Comparison of ENCODE assay signal across 13 cellular contexts in the genomic region with DNA sequence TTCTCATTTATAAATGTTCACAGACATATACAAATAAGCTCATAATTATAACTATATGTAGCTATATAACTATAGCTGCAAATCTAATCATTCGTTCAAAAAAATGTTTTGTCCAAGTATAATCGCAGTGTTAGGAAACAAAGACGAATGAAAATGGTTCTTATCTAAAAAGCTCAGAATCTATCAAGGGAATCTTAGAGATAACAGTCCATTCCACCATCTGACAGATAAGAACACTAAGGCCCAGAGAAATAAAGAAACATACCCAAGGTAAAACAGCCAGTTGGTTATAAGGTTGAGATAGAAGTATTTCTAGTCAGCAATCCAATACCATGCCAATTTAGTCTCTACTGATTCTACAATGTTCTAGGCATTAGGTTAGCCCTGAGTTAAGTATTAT. TPM values are rescaled to one million over a fixed set of nuclear protein-coding genes. Genes with fewer than 3 reads are reported as not detected.
DNase-seq lines count a peak whose midpoint lies in the region; ATAC-seq, FAIRE-seq and TF ChIP-seq lines count a peak whose summit lies in the region.
"Had no signal": no experiment of that assay in that cellular context is flagged by ENCODE, and none has a peak within 500 bp of the region (broad histone marks: within the 10 kb centered on the region; RNA-seq: fewer than 3 reads in every experiment).

No MANE protein-coding gene starts in this region.

- no peak for ATAC-seq in left cardiac atrium
- no peak for ATAC-seq in psoas muscle
- ATAC-seq in HG02973 (IDR thresholded peaks at IDR 0.05; ENCODE audit: unreplicated experiment): no peak

- H3K27me3 Mint-ChIP-seq in astrocyte (ENCODE audit: low read depth, unreplicated experiment): no peaks in the 10 kb centered on the region
- H3K27me3 Mint-ChIP-seq: CD8-positive, alpha-beta memory T cell had no signal

- TF ChIP-seq CTCF in left ventricle myocardium inferior (IDR thresholded peaks at IDR 0.05; ENCODE audit: borderline replicate concordance) (no peak), astrocyte (IDR thresholded peaks at IDR 0.05; ENCODE audit: insufficient read depth, low read depth, low read length) (no peak), psoas muscle (IDR thresholded peaks at IDR 0.05) (no peak), sigmoid colon (IDR thresholded peaks at IDR 0.05) (no peak)

- no peak overlapping the region for H2AFZ ChIP-seq in astrocyte (ENCODE audit: low read depth, low read length)

- no peak for TF ChIP-seq EP300 in sigmoid colon (IDR thresholded peaks at IDR 0.05)

- no peaks in the 10 kb centered on the region for H3K36me3 ChIP-seq in left ventricle myocardium inferior
- H3K36me3 ChIP-seq in astrocyte (ENCODE audit: insufficient read depth, low read length): no peaks in the 10 kb centered on the region
- no peaks in the 10 kb centered on the region for H3K36me3 ChIP-seq in psoas muscle (ENCODE audit: insufficient read depth in 1 of 2, low read depth in 1 of 2)
- no peaks in the 10 kb centered on the region for H3K36me3 ChIP-seq in sigmoid colon

- H3K36me3 Mint-ChIP-seq in astrocyte (ENCODE audit: low read depth, unreplicated experiment): peaks cover 5% of the 10 kb centered on the region

- peaks cover 26% of the 10 kb centered on the region for H3K4me1 Mint-ChIP-seq in astrocyte (ENCODE audit: low read depth, unreplicated experiment)

- no peak overlapping the region for H3K9ac ChIP-seq in astrocyte (ENCODE audit: low read length)

- intact Hi-C loops in left ventricle myocardium inferior (cut with micrococcal nuclease): no loop called here
- intact Hi-C loops in left cardiac atrium (cut with DNase I): no loop called here
- intact Hi-C loops in psoas muscle (cut with DNase I): no loop called here
- intact Hi-C loops in head of caudate nucleus (cut with DNase I): no loop called here
- intact Hi-C loops in sigmoid colon (cut with DNase I): no loop called here

- H3K79me2 ChIP-seq in astrocyte (ENCODE audit: insufficient read depth, low read length): peaks cover 78% of the 10 kb centered on the region

- no peak for TF ChIP-seq POLR2A in sigmoid colon (IDR thresholded peaks at IDR 0.05)

- H3K4me1 ChIP-seq in left ventricle myocardium inferior (peaks cover 62% of the 10 kb centered on the region), astrocyte (ENCODE audit: insufficient read depth, low read length) (peaks cover 38% of the 10 kb centered on the region), psoas muscle (peaks cover 55% of the 10 kb centered on the region), sigmoid colon (peaks cover 0 to 55% (median 39%) of the 10 kb centered on the region in 4 donors)

- no peaks in the 10 kb centered on the region for H3K9me3 ChIP-seq in left ventricle myocardium inferior (replicated peaks)
- H3K9me3 ChIP-seq in astrocyte (ENCODE audit: insufficient read depth, low read depth, low read length): no peaks in the 10 kb centered on the region
- H3K9me3 ChIP-seq in psoas muscle: no peaks in the 10 kb centered on the region
- H3K9me3 ChIP-seq in sigmoid colon: no peaks in the 10 kb centered on the region

- DNase-seq in left ventricle myocardium inferior: no peak
- DNase-seq in left cardiac atrium: no peak
- DNase-seq in astrocyte (ENCODE audit: low read depth): no peak
- DNase-seq in psoas muscle: no peak
- DNase-seq in head of caudate nucleus: no peak
- no peak for DNase-seq in sigmoid colon
- no peak for DNase-seq in RCC 7860 (ENCODE audit: low spot score)
- DNase-seq: C1 segment of cervical spinal cord; CD8-positive, alpha-beta memory T cell; NCI-H510A treated with DMSO at 0.1 percent for 48 hours; NCI-H774; SHP77 had no signal

- peak overlapping the region; percentile 77 for H3K4me2 ChIP-seq in astrocyte (ENCODE audit: low read length)

- FAIRE-seq in astrocyte (lab: Jason Lieb, UNC) (no peak), RCC 7860 (lab: Jason Lieb, UNC) (no peak)

- H3K4me3 Mint-ChIP-seq in astrocyte (ENCODE audit: unreplicated experiment): no peak overlapping the region
- H3K4me3 Mint-ChIP-seq: CD8-positive, alpha-beta memory T cell had no signal

- 85 to 95% (median 87%) methylated on average over 3 of the region's 3 CpGs for WGBS in psoas muscle, 3 donors
- WGBS in sigmoid colon, 2 donors: 90 to 91% methylated on average over 3 of the region's 3 CpGs

- H3K27me3 ChIP-seq in left ventricle myocardium inferior (ENCODE audit: low read depth): no peaks in the 10 kb centered on the region
- no peaks in the 10 kb centered on the region for H3K27me3 ChIP-seq in astrocyte (ENCODE audit: insufficient read depth, low read length)
- no peaks in the 10 kb centered on the region for H3K27me3 ChIP-seq in psoas muscle (ENCODE audit: insufficient read depth in 3 of 3, low read length in 2 of 3)
- H3K27me3 ChIP-seq in sigmoid colon: no peaks in the 10 kb centered on the region

- no peaks in the 10 kb centered on the region for H3K9me3 Mint-ChIP-seq in astrocyte (ENCODE audit: unreplicated experiment)
- H3K9me3 Mint-ChIP-seq: CD8-positive, alpha-beta memory T cell had no signal

- H3K27ac Mint-ChIP-seq in astrocyte (ENCODE audit: unreplicated experiment): no peak overlapping the region
- H3K27ac Mint-ChIP-seq: CD8-positive, alpha-beta memory T cell had no signal

- peak overlapping the region; percentile 80 for H3K27ac ChIP-seq in left ventricle myocardium inferior (replicated peaks)
- peak overlapping the region; percentile 93 for H3K27ac ChIP-seq in astrocyte (ENCODE audit: low read depth, low read length)
- H3K27ac ChIP-seq in psoas muscle: peak overlapping the region; percentile 76
- H3K27ac ChIP-seq in sigmoid colon: no peak overlapping the region

- H4K20me1 ChIP-seq in astrocyte (ENCODE audit: insufficient read depth, low read length): peaks cover 35% of the 10 kb centered on the region

- no peak overlapping the region for H3K4me3 ChIP-seq in left ventricle myocardium inferior
- H3K4me3 ChIP-seq in astrocyte (ENCODE audit: insufficient read depth, low read depth, low read length): no peak overlapping the region
- no peak overlapping the region for H3K4me3 ChIP-seq in psoas muscle
- no peak overlapping the region for H3K4me3 ChIP-seq in sigmoid colon

RNA-seq across cellular contexts. Expression of gene CHCHD3, which starts 30.2 kb away (rescaled TPM):
- total RNA-seq in left ventricle myocardium inferior (209 TPM), left cardiac atrium (100 to 1,000 TPM; 127 to 145 TPM), astrocyte (58.8 and 63.1 TPM in 2 replicates), psoas muscle (100 to 1,000 TPM; 129 to 184 (median 135) TPM), sigmoid colon (10 to 100 TPM; 61.7 to 71.7 (median 63.0) TPM)
- polyA plus RNA-seq in psoas muscle (100 to 1,000 TPM; 185 to 206 (median 188) TPM), sigmoid colon (10 to 100 TPM; 63.7 to 93.4 (median 69.4) TPM)

Comparison
In these comparisons a context has a peak if more than half of its experiments do, and no peak if none do; other contexts are left out.
1. H3K27ac ChIP-seq: peak in left ventricle myocardium inferior (single experiment), astrocyte (single experiment) and psoas muscle (single experiment); none in sigmoid colon (0 of 4).